Comparison of ENCODE assay signal across 2 cellular contexts in the genomic region with DNA sequence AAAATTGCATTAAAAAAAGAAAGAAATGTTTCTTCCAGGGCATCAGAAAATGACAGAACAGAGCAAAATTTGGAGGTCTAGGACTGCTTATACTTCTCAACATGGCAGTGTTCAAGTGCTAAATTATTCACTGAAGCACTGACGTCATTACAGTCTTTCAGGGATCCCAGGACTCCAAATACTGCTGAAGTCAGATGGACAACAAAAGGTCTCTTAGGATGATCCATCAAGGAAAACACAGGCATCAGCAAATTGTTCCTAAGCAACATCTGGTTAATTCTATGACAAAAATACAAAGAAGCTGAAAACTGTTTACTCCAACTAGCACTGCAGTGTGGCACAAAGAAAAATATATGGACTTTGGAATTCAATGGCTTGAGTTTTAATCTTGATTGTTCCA.
TF ChIP-seq lines count a peak whose summit lies in the region.

No MANE protein-coding gene starts in this region.

TF ChIP-seq in K562, 482 proteins besides CTCF, POLR2A, EP300 and RAD21:
- no peak for TF ChIP-seq ZNF507 (tag; conservative IDR thresholded peaks at IDR 0.05)
- TF ChIP-seq NR2F6 (CRISPR knock-in tag; IDR thresholded peaks at IDR 0.05), result no peak
- TF ChIP-seq, protein P1, sequence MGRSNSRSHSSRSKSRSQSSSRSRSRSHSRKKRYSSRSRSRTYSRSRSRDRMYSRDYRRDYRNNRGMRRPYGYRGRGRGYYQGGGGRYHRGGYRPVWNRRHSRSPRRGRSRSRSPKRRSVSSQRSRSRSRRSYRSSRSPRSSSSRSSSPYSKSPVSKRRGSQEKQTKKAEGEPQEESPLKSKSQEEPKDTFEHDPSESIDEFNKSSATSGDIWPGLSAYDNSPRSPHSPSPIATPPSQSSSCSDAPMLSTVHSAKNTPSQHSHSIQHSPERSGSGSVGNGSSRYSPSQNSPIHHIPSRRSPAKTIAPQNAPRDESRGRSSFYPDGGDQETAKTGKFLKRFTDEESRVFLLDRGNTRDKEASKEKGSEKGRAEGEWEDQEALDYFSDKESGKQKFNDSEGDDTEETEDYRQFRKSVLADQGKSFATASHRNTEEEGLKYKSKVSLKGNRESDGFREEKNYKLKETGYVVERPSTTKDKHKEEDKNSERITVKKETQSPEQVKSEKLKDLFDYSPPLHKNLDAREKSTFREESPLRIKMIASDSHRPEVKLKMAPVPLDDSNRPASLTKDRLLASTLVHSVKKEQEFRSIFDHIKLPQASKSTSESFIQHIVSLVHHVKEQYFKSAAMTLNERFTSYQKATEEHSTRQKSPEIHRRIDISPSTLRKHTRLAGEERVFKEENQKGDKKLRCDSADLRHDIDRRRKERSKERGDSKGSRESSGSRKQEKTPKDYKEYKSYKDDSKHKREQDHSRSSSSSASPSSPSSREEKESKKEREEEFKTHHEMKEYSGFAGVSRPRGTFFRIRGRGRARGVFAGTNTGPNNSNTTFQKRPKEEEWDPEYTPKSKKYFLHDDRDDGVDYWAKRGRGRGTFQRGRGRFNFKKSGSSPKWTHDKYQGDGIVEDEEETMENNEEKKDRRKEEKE (IDR thresholded peaks at IDR 0.05; ENCODE audit: borderline replicate concordance in 1 of 2, control insufficient read depth in 1 of 2, low read depth in 2 of 2, low read length in 1 of 2), result no peak
- 0 out of 2 replicates have a peak, but pooled peaks have one; percentile 3 for TF ChIP-seq ZNF316 (IDR thresholded peaks at IDR 0.05)

TF ChIP-seq in SK-N-SH treated with all-trans-retinoic acid at 6 μM for 48 hours, 23 proteins besides CTCF, POLR2A, EP300 and RAD21:
- no peak for TF ChIP-seq CSDC2 (CRISPR knock-in tag; IDR thresholded peaks at IDR 0.05)
- no peak for TF ChIP-seq SNAI2 (CRISPR knock-in tag; IDR thresholded peaks at IDR 0.05)
- no peak for TF ChIP-seq ISL1 (CRISPR knock-in tag; IDR thresholded peaks at IDR 0.05)
- no peak for TF ChIP-seq ZNF70 (CRISPR knock-in tag; IDR thresholded peaks at IDR 0.05)
